ENCODE assay signal across 2 cellular contexts in the genomic region with DNA sequence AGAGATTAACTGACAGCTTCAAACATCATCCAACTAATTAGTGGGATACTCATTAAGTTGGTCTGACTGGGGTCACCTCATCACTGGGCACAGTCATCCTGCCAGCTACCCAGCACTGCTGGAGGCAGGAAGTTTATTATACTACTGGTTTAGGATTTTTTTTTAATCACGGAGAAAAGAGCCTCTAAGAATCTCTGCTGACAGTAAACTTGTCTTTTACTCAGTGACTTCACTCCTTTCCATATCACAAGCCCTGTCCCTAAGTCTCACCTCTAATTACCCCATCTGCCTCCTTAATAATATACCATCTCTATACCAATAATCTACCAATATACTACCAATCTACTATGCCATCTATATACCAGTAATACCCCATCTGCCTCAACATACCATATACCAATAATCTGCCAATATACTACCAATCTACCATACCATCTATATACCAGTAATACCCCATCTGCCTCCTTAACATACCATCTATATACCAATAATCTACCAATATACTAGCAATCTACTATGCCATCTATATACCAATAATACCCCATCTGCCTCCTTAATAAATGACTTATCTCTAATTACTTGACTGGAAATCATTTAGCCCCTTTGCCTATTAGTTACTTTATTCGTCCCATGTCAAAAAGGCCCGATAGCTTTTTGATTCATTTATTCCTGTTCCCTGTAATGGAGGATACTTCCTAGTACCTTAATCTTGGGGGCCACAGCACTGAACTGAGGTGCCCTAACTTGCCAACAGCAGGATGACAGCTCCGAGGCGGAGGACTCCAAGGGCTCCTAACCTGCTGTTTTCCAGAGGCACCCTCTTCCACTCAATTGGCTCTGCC.
TF ChIP-seq lines count a peak whose summit lies in the region.

No MANE protein-coding gene starts in this region.

TF ChIP-seq in IMR-90, 13 proteins besides CTCF, POLR2A, EP300 and RAD21:
- no peak for TF ChIP-seq FOS (IDR thresholded peaks at IDR 0.05; ENCODE audit: low read depth, low read length)
- TF ChIP-seq, protein P1, sequence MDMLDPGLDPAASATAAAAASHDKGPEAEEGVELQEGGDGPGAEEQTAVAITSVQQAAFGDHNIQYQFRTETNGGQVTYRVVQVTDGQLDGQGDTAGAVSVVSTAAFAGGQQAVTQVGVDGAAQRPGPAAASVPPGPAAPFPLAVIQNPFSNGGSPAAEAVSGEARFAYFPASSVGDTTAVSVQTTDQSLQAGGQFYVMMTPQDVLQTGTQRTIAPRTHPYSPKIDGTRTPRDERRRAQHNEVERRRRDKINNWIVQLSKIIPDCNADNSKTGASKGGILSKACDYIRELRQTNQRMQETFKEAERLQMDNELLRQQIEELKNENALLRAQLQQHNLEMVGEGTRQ (IDR thresholded peaks at IDR 0.05; ENCODE audit: low read depth, low read length) = no peak
- no peak for TF ChIP-seq RFX5 (IDR thresholded peaks at IDR 0.05; ENCODE audit: low read depth, low read length)
- TF ChIP-seq CEBPB (IDR thresholded peaks at IDR 0.05; ENCODE audit: low read depth, low read length) = no peak
- no peak for TF ChIP-seq CHD1 (IDR thresholded peaks at IDR 0.05; ENCODE audit: low read depth, low read length)
- TF ChIP-seq SMC3 (IDR thresholded peaks at IDR 0.05; ENCODE audit: low read depth, low read length) = no peak
- TF ChIP-seq MAFK (IDR thresholded peaks at IDR 0.05; ENCODE audit: low read depth, low read length) = no peak
- TF ChIP-seq NFE2L2 (IDR thresholded peaks at IDR 0.05; ENCODE audit: low read depth, low read length) = no peak
- no peak for TF ChIP-seq RCOR1 (IDR thresholded peaks at IDR 0.05; ENCODE audit: insufficient replicate concordance, low read length)
- TF ChIP-seq MAZ (IDR thresholded peaks at IDR 0.05; ENCODE audit: borderline replicate concordance, low read depth, low read length) = no peak
- TF ChIP-seq, protein P2, sequence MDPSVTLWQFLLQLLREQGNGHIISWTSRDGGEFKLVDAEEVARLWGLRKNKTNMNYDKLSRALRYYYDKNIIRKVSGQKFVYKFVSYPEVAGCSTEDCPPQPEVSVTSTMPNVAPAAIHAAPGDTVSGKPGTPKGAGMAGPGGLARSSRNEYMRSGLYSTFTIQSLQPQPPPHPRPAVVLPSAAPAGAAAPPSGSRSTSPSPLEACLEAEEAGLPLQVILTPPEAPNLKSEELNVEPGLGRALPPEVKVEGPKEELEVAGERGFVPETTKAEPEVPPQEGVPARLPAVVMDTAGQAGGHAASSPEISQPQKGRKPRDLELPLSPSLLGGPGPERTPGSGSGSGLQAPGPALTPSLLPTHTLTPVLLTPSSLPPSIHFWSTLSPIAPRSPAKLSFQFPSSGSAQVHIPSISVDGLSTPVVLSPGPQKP (IDR thresholded peaks at IDR 0.05; ENCODE audit: borderline replicate concordance, low read depth, low read length) = no peak
- no peak for TF ChIP-seq BHLHE40 (IDR thresholded peaks at IDR 0.05; ENCODE audit: low read depth, low read length)
- TF ChIP-seq MXI1 (IDR thresholded peaks at IDR 0.05; ENCODE audit: borderline replicate concordance, low read depth, low read length) = no peak
TF ChIP-seq in IMR-90: peak in this region for 0.

TF ChIP-seq in GM12878, 131 proteins besides CTCF, POLR2A, EP300 and RAD21:
- TF ChIP-seq ZNF384 (IDR thresholded peaks at IDR 0.05; ENCODE audit: borderline replicate concordance, low read depth, low read length) (no peak), CHD4 (IDR thresholded peaks at IDR 0.05) (no peak), FOXK2 (IDR thresholded peaks at IDR 0.05) (no peak), SMAD1 (IDR thresholded peaks at IDR 0.05; ENCODE audit: low read depth, partially characterized antibody) (no peak), GABPA (IDR thresholded peaks at IDR 0.05; ENCODE audit: low read depth) (no peak), ZSCAN29 (IDR thresholded peaks at IDR 0.05) (no peak), SREBF1 (IDR thresholded peaks at IDR 0.05; ENCODE audit: low read length) (no peak), MYC (IDR thresholded peaks at IDR 0.05; ENCODE audit: insufficient read depth, insufficient read length, insufficient replicate concordance, low read length, severe bottlenecking) (no peak)
- TF ChIP-seq, protein P3, sequence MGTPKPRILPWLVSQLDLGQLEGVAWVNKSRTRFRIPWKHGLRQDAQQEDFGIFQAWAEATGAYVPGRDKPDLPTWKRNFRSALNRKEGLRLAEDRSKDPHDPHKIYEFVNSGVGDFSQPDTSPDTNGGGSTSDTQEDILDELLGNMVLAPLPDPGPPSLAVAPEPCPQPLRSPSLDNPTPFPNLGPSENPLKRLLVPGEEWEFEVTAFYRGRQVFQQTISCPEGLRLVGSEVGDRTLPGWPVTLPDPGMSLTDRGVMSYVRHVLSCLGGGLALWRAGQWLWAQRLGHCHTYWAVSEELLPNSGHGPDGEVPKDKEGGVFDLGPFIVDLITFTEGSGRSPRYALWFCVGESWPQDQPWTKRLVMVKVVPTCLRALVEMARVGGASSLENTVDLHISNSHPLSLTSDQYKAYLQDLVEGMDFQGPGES (IDR thresholded peaks at IDR 0.05) = no peak
- TF ChIP-seq, protein P4, sequence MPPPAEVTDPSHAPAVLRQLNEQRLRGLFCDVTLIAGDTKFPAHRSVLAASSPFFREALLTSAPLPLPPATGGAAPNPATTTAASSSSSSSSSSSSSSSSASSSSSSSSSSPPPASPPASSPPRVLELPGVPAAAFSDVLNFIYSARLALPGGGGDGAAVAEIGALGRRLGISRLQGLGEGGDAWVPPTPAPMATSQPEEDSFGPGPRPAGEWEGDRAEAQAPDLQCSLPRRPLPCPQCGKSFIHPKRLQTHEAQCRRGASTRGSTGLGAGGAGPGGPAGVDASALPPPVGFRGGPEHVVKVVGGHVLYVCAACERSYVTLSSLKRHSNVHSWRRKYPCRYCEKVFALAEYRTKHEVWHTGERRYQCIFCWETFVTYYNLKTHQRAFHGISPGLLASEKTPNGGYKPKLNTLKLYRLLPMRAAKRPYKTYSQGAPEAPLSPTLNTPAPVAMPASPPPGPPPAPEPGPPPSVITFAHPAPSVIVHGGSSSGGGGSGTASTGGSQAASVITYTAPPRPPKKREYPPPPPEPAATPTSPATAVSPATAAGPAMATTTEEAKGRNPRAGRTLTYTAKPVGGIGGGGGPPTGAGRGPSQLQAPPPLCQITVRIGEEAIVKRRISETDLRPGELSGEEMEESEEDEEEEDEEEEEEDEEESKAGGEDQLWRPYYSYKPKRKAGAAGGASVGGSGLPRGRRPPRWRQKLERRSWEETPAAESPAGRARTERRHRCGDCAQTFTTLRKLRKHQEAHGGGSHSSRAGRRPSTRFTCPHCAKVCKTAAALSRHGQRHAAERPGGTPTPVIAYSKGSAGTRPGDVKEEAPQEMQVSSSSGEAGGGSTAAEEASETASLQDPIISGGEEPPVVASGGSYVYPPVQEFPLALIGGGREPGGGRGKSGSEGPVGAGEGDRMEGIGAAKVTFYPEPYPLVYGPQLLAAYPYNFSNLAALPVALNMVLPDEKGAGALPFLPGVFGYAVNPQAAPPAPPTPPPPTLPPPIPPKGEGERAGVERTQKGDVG (CRISPR knock-in tag; IDR thresholded peaks at IDR 0.05) = no peak
- TF ChIP-seq, protein P5, sequence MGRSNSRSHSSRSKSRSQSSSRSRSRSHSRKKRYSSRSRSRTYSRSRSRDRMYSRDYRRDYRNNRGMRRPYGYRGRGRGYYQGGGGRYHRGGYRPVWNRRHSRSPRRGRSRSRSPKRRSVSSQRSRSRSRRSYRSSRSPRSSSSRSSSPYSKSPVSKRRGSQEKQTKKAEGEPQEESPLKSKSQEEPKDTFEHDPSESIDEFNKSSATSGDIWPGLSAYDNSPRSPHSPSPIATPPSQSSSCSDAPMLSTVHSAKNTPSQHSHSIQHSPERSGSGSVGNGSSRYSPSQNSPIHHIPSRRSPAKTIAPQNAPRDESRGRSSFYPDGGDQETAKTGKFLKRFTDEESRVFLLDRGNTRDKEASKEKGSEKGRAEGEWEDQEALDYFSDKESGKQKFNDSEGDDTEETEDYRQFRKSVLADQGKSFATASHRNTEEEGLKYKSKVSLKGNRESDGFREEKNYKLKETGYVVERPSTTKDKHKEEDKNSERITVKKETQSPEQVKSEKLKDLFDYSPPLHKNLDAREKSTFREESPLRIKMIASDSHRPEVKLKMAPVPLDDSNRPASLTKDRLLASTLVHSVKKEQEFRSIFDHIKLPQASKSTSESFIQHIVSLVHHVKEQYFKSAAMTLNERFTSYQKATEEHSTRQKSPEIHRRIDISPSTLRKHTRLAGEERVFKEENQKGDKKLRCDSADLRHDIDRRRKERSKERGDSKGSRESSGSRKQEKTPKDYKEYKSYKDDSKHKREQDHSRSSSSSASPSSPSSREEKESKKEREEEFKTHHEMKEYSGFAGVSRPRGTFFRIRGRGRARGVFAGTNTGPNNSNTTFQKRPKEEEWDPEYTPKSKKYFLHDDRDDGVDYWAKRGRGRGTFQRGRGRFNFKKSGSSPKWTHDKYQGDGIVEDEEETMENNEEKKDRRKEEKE (IDR thresholded peaks at IDR 0.05) = no peak
